In genomic region chr11:9003573-9004309, GRCh38 we compare ENCODE assay signal across 8 cellular contexts. TPM values are rescaled to one million over a fixed set of nuclear protein-coding genes. Genes with fewer than 3 reads are reported as not detected.
DNase-seq lines count a peak whose midpoint lies in the region; ATAC-seq, FAIRE-seq and TF ChIP-seq lines count a peak whose summit lies in the region.

Gene NRIP3 (minus strand): TSS chr11:9004001. CDS start chr11:9003935, 66 bp downstream.

- DNase-seq in GM12891 (ENCODE audit: insufficient read length, low spot score) (peak; percentile 65), Kasumi-1 (lab: John Stamatoyannopoulos, UW) (peak; percentile 45 to 49), T1000 (lab: John Stamatoyannopoulos, UW) (peak; percentile 69), astrocyte of the cerebellum (ENCODE audit: low read depth) (peak; percentile 23), hepatocyte (ENCODE audit: low spot score) (peak; percentile 84)

- H3K4me1 ChIP-seq in hepatocyte (ENCODE audit: insufficient read depth) (peaks cover 17% of the 10 kb centered on the region), rectal smooth muscle tissue (ENCODE audit: control insufficient read depth, insufficient read depth, low read length) (no peaks in the 10 kb centered on the region), urinary bladder (ENCODE audit: insufficient read depth) (peaks cover 8% of the 10 kb centered on the region)

- H3K27me3 ChIP-seq in hepatocyte (peaks cover 62% of the 10 kb centered on the region), rectal smooth muscle tissue (ENCODE audit: control insufficient read depth, insufficient read depth, low read length) (peaks cover 11% of the 10 kb centered on the region)

- no peak for ATAC-seq in GM18517 (IDR thresholded peaks at IDR 0.05; ENCODE audit: unreplicated experiment)

- TF ChIP-seq CTCF in astrocyte of the cerebellum (IDR thresholded peaks at IDR 0.05; ENCODE audit: low read depth, low read length, missing control alignments), result no peak
- TF ChIP-seq CTCF in hepatocyte (IDR thresholded peaks at IDR 0.05; ENCODE audit: poor library complexity), result no peak

- in situ Hi-C loops in astrocyte of the cerebellum (cut with HindIII; ENCODE audit: low sequenced_read_pairs), result no loop called here

- no peaks in the 10 kb centered on the region for H3K79me2 ChIP-seq in hepatocyte

- TF ChIP-seq POLR2A in GM12891 (IDR thresholded peaks at IDR 0.05; ENCODE audit: low read depth, low read length), result no peak

- WGBS in hepatocyte (ENCODE audit: low lambda C conversion rate, missing lambda C conversion rate), result 2% methylated on average over 88 of the region's 93 CpGs
- WGBS in urinary bladder, result under 1% methylated on average over 93 of the region's 93 CpGs

- peak within 1 kb of the TSS; percentile 98 for H2AFZ ChIP-seq in hepatocyte

- H3K27ac ChIP-seq in hepatocyte, result no peak within 1 kb of the TSS
- no peak within 1 kb of the TSS for H3K27ac ChIP-seq in rectal smooth muscle tissue (ENCODE audit: low read depth, low read length)
- H3K27ac ChIP-seq in urinary bladder (ENCODE audit: low read depth), result no peak within 1 kb of the TSS

- H4K20me1 ChIP-seq in hepatocyte (ENCODE audit: insufficient read depth, poor library complexity, severe bottlenecking), result no peaks in the 10 kb centered on the region

- no peak within 1 kb of the TSS for H3K9ac ChIP-seq in rectal smooth muscle tissue (ENCODE audit: low read length)

- H3K36me3 ChIP-seq in hepatocyte (replicated peaks; ENCODE audit: insufficient read depth, low read depth), result no peaks in the 10 kb centered on the region
- H3K36me3 ChIP-seq in rectal smooth muscle tissue (ENCODE audit: control insufficient read depth, insufficient read depth, low read length), result no peaks in the 10 kb centered on the region
- no peaks in the 10 kb centered on the region for H3K36me3 ChIP-seq in urinary bladder (ENCODE audit: insufficient read depth)

- peak within 1 kb of the TSS; percentile 100 for H3K4me2 ChIP-seq in hepatocyte

- FAIRE-seq in GM12891 (lab: Jason Lieb, UNC), result peak; percentile 31

- peak within 1 kb of the TSS; percentile 41 for H3K4me3 ChIP-seq in astrocyte of the cerebellum (ENCODE audit: low read depth, low read length)
- H3K4me3 ChIP-seq in hepatocyte, result peak within 1 kb of the TSS; percentile 43
- H3K4me3 ChIP-seq in rectal smooth muscle tissue (ENCODE audit: low read length), result peak within 1 kb of the TSS; percentile 58
- peak within 1 kb of the TSS; percentile 40 for H3K4me3 ChIP-seq in urinary bladder (ENCODE audit: low read depth, low read length)

- H3K9me3 ChIP-seq in hepatocyte (ENCODE audit: low read depth), result no peaks in the 10 kb centered on the region

- no peaks in the 10 kb centered on the region for H3K9me2 ChIP-seq in hepatocyte (replicated peaks; ENCODE audit: insufficient read depth)

TF ChIP-seq in GM12891, 5 proteins besides CTCF, POLR2A, EP300 and RAD21:
- TF ChIP-seq POU2F2 (IDR thresholded peaks at IDR 0.05; ENCODE audit: low read depth, low read length) (no peak), TAF1 (IDR thresholded peaks at IDR 0.05; ENCODE audit: low read depth, low read length) (no peak), POLR2AphosphoS5 (IDR thresholded peaks at IDR 0.05; ENCODE audit: low read depth, low read length) (no peak), PAX5 (IDR thresholded peaks at IDR 0.05; ENCODE audit: insufficient read depth, low read length, severe bottlenecking) (no peak), SPI1 (IDR thresholded peaks at IDR 0.05; ENCODE audit: low read depth, low read length) (no peak)

RNA-seq across cellular contexts. Expression of gene NRIP3, which starts in this region (rescaled TPM):
- 0.06 TPM for polyA plus RNA-seq in GM12891 (2012; ENCODE audit: low read depth, missing spikeins)
- total RNA-seq in hepatocyte, result 2.4 and 3.2 TPM in 2 replicates
- 2.2 and 2.9 TPM in 2 replicates for polyA plus RNA-seq in hepatocyte
- 3.1 TPM for total RNA-seq in urinary bladder
- 2.1 TPM for polyA plus RNA-seq in urinary bladder

Comparison
In these comparisons a context has a peak if more than half of its experiments do, and no peak if none do; other contexts are left out.
1. DNase-seq: peak in every context shown above with its lines; median percentile 84 in hepatocyte; 69 in T1000; 65 in GM12891; 47 in Kasumi-1; 23 in astrocyte of the cerebellum.